20 cellular contexts compared by ENCODE assay signal in the genomic region with DNA sequence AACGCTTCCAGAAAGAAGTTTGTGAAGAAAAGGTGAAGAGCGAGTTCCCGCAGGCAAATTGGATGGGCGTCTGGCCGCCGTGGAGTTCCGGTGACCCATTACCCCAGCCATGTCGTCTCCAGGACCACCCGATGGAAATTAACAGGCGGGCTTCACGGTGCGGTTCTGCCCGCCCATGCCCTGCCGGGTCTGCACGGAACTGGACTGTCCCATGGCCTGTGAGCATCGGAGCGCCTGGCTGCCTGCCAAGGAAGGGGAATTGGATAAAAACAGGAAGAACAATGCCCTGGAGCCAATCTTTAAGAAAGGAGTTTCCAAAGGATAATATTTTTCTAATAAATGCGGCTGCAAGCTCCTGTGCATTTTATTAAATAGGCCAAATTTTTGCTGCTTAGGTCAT.
"Had no signal": no experiment of that assay in that cellular context is flagged by ENCODE, and none has a peak within 500 bp of the region (broad histone marks: within the 10 kb centered on the region; RNA-seq: fewer than 3 reads in every experiment).

No MANE protein-coding gene starts in this region.

- H3K27me3 Mint-ChIP-seq: activated CD4-positive, alpha-beta T cell treated with anti-CD3 and anti-CD28 coated beads, Interleukin-2, amount 10 ng/mL, durations not matched to agents 7 days and 5 days; activated naive CD4-positive, alpha-beta T cell treated with anti-CD3 and anti-CD28 coated beads, Interleukin-2, amount 10 ng/mL, durations not matched to agents 7 days and 5 days; activated naive CD8-positive, alpha-beta T cell treated with anti-CD3 and anti-CD28 coated beads, Interleukin-2, amount 50 U/mL, for 24 hours; central memory CD8-positive, alpha-beta T cell; memory B cell; naive B cell had no signal

- DNase-seq: activated CD4-positive, alpha-beta T cell treated with anti-CD3 and anti-CD28 coated beads, Interleukin-2, amount 10 ng/mL, durations not matched to agents 7 days and 5 days; activated CD8-positive, alpha-beta memory T cell treated with anti-CD3 and anti-CD28 coated beads, Interleukin-2, amount 50 U/mL, for 4 hours; activated naive CD4-positive, alpha-beta T cell treated with anti-CD3 and anti-CD28 coated beads, Interleukin-2, amount 10 ng/mL, durations not matched to agents 7 days and 5 days; activated naive CD8-positive, alpha-beta T cell treated with anti-CD3 and anti-CD28 coated beads, Interleukin-2, amount 50 U/mL, for 24 hours; activated T-cell treated with anti-CD3 and anti-CD28 coated beads, Interleukin-2, amount 50 U/mL, for 4 hours; effector CD4-positive, alpha-beta T cell; esophagus squamous epithelium; hippocampal formation; mucosa of descending colon; naive B cell; small intestine; stimulated activated CD4-positive, alpha-beta T cell treated with anti-CD3 and anti-CD28 coated beads, Interleukin-4, amount 100 ng/mL, for 1 hour; T1000; testis had no signal

- FAIRE-seq: islet of Langerhans, small intestine had no signal

- H3K27me3 ChIP-seq: brain microvascular endothelial cell, esophagus squamous epithelium, testis, upper lobe of left lung had no signal

- H3K9me3 ChIP-seq: mucosa of descending colon, testis, upper lobe of left lung had no signal

- H3K36me3 Mint-ChIP-seq: activated naive CD4-positive, alpha-beta T cell treated with anti-CD3 and anti-CD28 coated beads, Interleukin-2, amount 10 ng/mL, durations not matched to agents 7 days and 5 days; memory B cell; naive B cell had no signal

- H3K27ac ChIP-seq: testis, upper lobe of left lung had no signal

- H3K4me3 ChIP-seq: coronary artery, esophagus squamous epithelium, mucosa of descending colon, upper lobe of left lung had no signal

- H3K36me3 ChIP-seq: brain microvascular endothelial cell, esophagus squamous epithelium, upper lobe of left lung had no signal

- ATAC-seq: activated naive CD8-positive, alpha-beta T cell treated with anti-CD3 and anti-CD28 coated beads, Interleukin-2, amount 50 U/mL, for 24 hours; activated T-cell treated with anti-CD3 and anti-CD28 coated beads, Interleukin-2, amount 50 U/mL, for 4 hours; mucosa of descending colon had no signal

- H3K4me1 ChIP-seq: testis had no signal

- H3K27ac Mint-ChIP-seq: activated CD4-positive, alpha-beta T cell treated with anti-CD3 and anti-CD28 coated beads, Interleukin-2, amount 10 ng/mL, durations not matched to agents 7 days and 5 days; activated naive CD4-positive, alpha-beta T cell treated with anti-CD3 and anti-CD28 coated beads, Interleukin-2, amount 10 ng/mL, durations not matched to agents 7 days and 5 days; activated naive CD8-positive, alpha-beta T cell treated with anti-CD3 and anti-CD28 coated beads, Interleukin-2, amount 50 U/mL, for 24 hours; memory B cell; naive B cell had no signal

- H3K9me3 Mint-ChIP-seq: activated CD4-positive, alpha-beta T cell treated with anti-CD3 and anti-CD28 coated beads, Interleukin-2, amount 10 ng/mL, durations not matched to agents 7 days and 5 days; activated naive CD8-positive, alpha-beta T cell treated with anti-CD3 and anti-CD28 coated beads, Interleukin-2, amount 50 U/mL, for 24 hours; activated T-cell treated with anti-CD3 and anti-CD28 coated beads, Interleukin-2, amount 50 U/mL, for 4 hours; memory B cell had no signal

- H3K4me1 Mint-ChIP-seq: activated CD4-positive, alpha-beta T cell treated with anti-CD3 and anti-CD28 coated beads, Interleukin-2, amount 10 ng/mL, durations not matched to agents 7 days and 5 days; activated naive CD4-positive, alpha-beta T cell treated with anti-CD3 and anti-CD28 coated beads, Interleukin-2, amount 10 ng/mL, durations not matched to agents 7 days and 5 days; activated naive CD8-positive, alpha-beta T cell treated with anti-CD3 and anti-CD28 coated beads, Interleukin-2, amount 50 U/mL, for 24 hours; central memory CD8-positive, alpha-beta T cell; memory B cell; naive B cell had no signal

- H3K4me3 Mint-ChIP-seq: activated CD4-positive, alpha-beta T cell treated with anti-CD3 and anti-CD28 coated beads, Interleukin-2, amount 10 ng/mL, durations not matched to agents 7 days and 5 days; activated naive CD4-positive, alpha-beta T cell treated with anti-CD3 and anti-CD28 coated beads, Interleukin-2, amount 10 ng/mL, durations not matched to agents 7 days and 5 days; activated naive CD8-positive, alpha-beta T cell treated with anti-CD3 and anti-CD28 coated beads, Interleukin-2, amount 50 U/mL, for 24 hours; activated T-cell treated with anti-CD3 and anti-CD28 coated beads, Interleukin-2, amount 50 U/mL, for 4 hours; central memory CD8-positive, alpha-beta T cell; memory B cell; naive B cell had no signal
